Comparison of ENCODE assay signal across 8 cellular contexts in genomic region chr6:154675602-154676088, GRCh38. TPM values are rescaled to one million over a fixed set of nuclear protein-coding genes. Genes with fewer than 3 reads are reported as not detected.
DNase-seq lines count a peak whose midpoint lies in the region; ATAC-seq, FAIRE-seq and TF ChIP-seq lines count a peak whose summit lies in the region.

No MANE protein-coding gene starts in this region.

- peak; percentile 100 for ATAC-seq in HG02798 (IDR thresholded peaks at IDR 0.05; ENCODE audit: poor library complexity, unreplicated experiment)

- H3K27me3 Mint-ChIP-seq in activated naive CD4-positive, alpha-beta T cell treated with anti-CD3 and anti-CD28 coated beads, Interleukin-2, amount 10 ng/mL, durations not matched to agents 7 days and 5 days, result peaks cover 5% of the 10 kb centered on the region
- no peaks in the 10 kb centered on the region for H3K27me3 Mint-ChIP-seq in glutamatergic neuron (ENCODE audit: unreplicated experiment)

- H3K27ac ChIP-seq in SK-N-SH (ENCODE audit: low read depth in 2 of 2, low read length in 1 of 2), result no peak overlapping the region

- H3K9me3 ChIP-seq in SK-N-SH, result no peaks in the 10 kb centered on the region

- H3K4me1 ChIP-seq in SK-N-SH (ENCODE audit: control insufficient read depth in 1 of 2, insufficient read depth in 2 of 2, low read depth in 1 of 2, low read length in 1 of 2), result no peaks in the 10 kb centered on the region

- no peak overlapping the region for H3K4me2 ChIP-seq in SK-N-SH

- peak; percentile 98 for TF ChIP-seq CTCF in GM13976 (IDR thresholded peaks at IDR 0.05; ENCODE audit: borderline replicate concordance, control extremely low read depth, extremely low read depth, insufficient read depth, missing control alignments)
- TF ChIP-seq CTCF in SK-N-SH (IDR thresholded peaks at IDR 0.05), result peak; percentile 100
- peak; percentile 88 for TF ChIP-seq CTCF in glutamatergic neuron (IDR thresholded peaks at IDR 0.05; ENCODE audit: partially characterized antibody, unreplicated experiment)

- no peak overlapping the region for H3K4me3 Mint-ChIP-seq in activated naive CD4-positive, alpha-beta T cell treated with anti-CD3 and anti-CD28 coated beads, Interleukin-2, amount 10 ng/mL, durations not matched to agents 7 days and 5 days
- no peak overlapping the region for H3K4me3 Mint-ChIP-seq in glutamatergic neuron (ENCODE audit: unreplicated experiment)

- in situ Hi-C loops in GM13976 (cut with MboI; ENCODE audit: low sequenced_read_pairs, unreplicated experiment), result loop anchor here (10.0 to 25.0 kb wide), 3 partner anchors 129 to 499 kb away; no protein-coding TSS in a partner anchor

- peak; percentile 42 for FAIRE-seq in urothelium cell line (lab: Jason Lieb, UNC)

- intact Hi-C loops in posterior cingulate gyrus (cut with DNase I), result loop anchor here (1.0 to 10.0 kb wide), 4 partner anchors 57 to 497 kb away; partner anchors contain the start of gene SCAF8

- no peak overlapping the region for H3K9ac ChIP-seq in SK-N-SH

- no peaks in the 10 kb centered on the region for H3K4me1 Mint-ChIP-seq in activated naive CD4-positive, alpha-beta T cell treated with anti-CD3 and anti-CD28 coated beads, Interleukin-2, amount 10 ng/mL, durations not matched to agents 7 days and 5 days
- H3K4me1 Mint-ChIP-seq in glutamatergic neuron (ENCODE audit: low read depth, unreplicated experiment), result no peaks in the 10 kb centered on the region

- no peaks in the 10 kb centered on the region for H3K27me3 ChIP-seq in SK-N-SH (ENCODE audit: insufficient read depth)

- TF ChIP-seq RAD21 in SK-N-SH (IDR thresholded peaks at IDR 0.05; ENCODE audit: low read length), result peak; percentile 100

- POLR2A ChIA-PET in SK-N-SH (lab: Yijun Ruan, JAX), result interaction anchor here (0.7 kb wide), 1 partner anchor 104 kb away, joined by 3 read pairs; no protein-coding TSS in a partner anchor

- no peaks in the 10 kb centered on the region for H4K20me1 ChIP-seq in SK-N-SH (ENCODE audit: insufficient read depth)

- no peaks in the 10 kb centered on the region for H3K36me3 Mint-ChIP-seq in activated naive CD4-positive, alpha-beta T cell treated with anti-CD3 and anti-CD28 coated beads, Interleukin-2, amount 10 ng/mL, durations not matched to agents 7 days and 5 days
- H3K36me3 Mint-ChIP-seq in glutamatergic neuron (ENCODE audit: unreplicated experiment), result no peaks in the 10 kb centered on the region

- H2AFZ ChIP-seq in SK-N-SH (ENCODE audit: low read depth), result no peak overlapping the region

- no peaks in the 10 kb centered on the region for H3K9me3 Mint-ChIP-seq in activated naive CD4-positive, alpha-beta T cell treated with anti-CD3 and anti-CD28 coated beads, Interleukin-2, amount 10 ng/mL, durations not matched to agents 7 days and 5 days
- no peaks in the 10 kb centered on the region for H3K9me3 Mint-ChIP-seq in glutamatergic neuron (ENCODE audit: unreplicated experiment)

- peak in 1 of 2 experiments; percentile 52; a peak in 1 of 4 replicates for TF ChIP-seq EP300 in SK-N-SH (IDR thresholded peaks at IDR 0.05; ENCODE audit: borderline replicate concordance in 1 of 2, low read depth in 1 of 2, low read length in 1 of 2)

- DNase-seq in GM13976 (ENCODE audit: low spot score), result peak; percentile 88
- DNase-seq in NCI-H128 (lab: John Stamatoyannopoulos, UW; ENCODE audit: unreplicated experiment), result peak; percentile 78
- peak; percentile 86 for DNase-seq in SK-N-SH
- DNase-seq in activated naive CD4-positive, alpha-beta T cell treated with anti-CD3 and anti-CD28 coated beads, Interleukin-2, amount 10 ng/mL, durations not matched to agents 7 days and 5 days, result peak; percentile 93
- DNase-seq in glutamatergic neuron, result peak; percentile 85
- DNase-seq in posterior cingulate gyrus, result peak; percentile 69 to 98 (median 88)
- peak; percentile 89 for DNase-seq in urothelium cell line (ENCODE audit: low spot score)

- no peaks in the 10 kb centered on the region for H3K36me3 ChIP-seq in SK-N-SH (replicated peaks in 1 of 2; ENCODE audit: control insufficient read depth in 1 of 2, insufficient read depth in 2 of 2, low read length in 1 of 2)

- no peaks in the 10 kb centered on the region for H3K9me2 ChIP-seq in SK-N-SH

- H3K4me3 ChIP-seq in SK-N-SH (ENCODE audit: low read depth in 2 of 2, low read length in 1 of 2), result peak overlapping the region in 1 of 2 experiments; percentile 49; a peak in 1 of 4 replicates

- no peaks in the 10 kb centered on the region for H3K79me2 ChIP-seq in SK-N-SH (ENCODE audit: insufficient read depth)

- WGBS in SK-N-SH (ENCODE audit: low lambda C conversion rate), result 0% methylated on average over 4 of the region's 4 CpGs

- H3F3A ChIP-seq in SK-N-SH (replicated peaks; ENCODE audit: insufficient read depth), result no peaks in the 10 kb centered on the region

- no peak overlapping the region for H3K27ac Mint-ChIP-seq in activated naive CD4-positive, alpha-beta T cell treated with anti-CD3 and anti-CD28 coated beads, Interleukin-2, amount 10 ng/mL, durations not matched to agents 7 days and 5 days
- no peak overlapping the region for H3K27ac Mint-ChIP-seq in glutamatergic neuron (ENCODE audit: unreplicated experiment)

- CTCF ChIA-PET in SK-N-SH (lab: Yijun Ruan, JAX), result interaction anchor here (0.6 to 5.8 kb wide), 109 partner anchors 9 to 842 kb away, joined by 3 to 135 read pairs (median 4); no protein-coding TSS in a partner anchor
- CTCF ChIA-PET in activated naive CD4-positive, alpha-beta T cell treated with anti-CD3 and anti-CD28 coated beads, Interleukin-2, amount 10 ng/mL, durations not matched to agents 7 days and 5 days (lab: Charles Lee), result interaction anchor here (0.6 to 6.3 kb wide), 33 partner anchors 9 to 640 kb away, joined by 3 to 101 read pairs (median 3); no protein-coding TSS in a partner anchor

TF ChIP-seq in SK-N-SH, 30 proteins besides CTCF, POLR2A, EP300 and RAD21 (continues in another document):
- TF ChIP-seq MEF2A (IDR thresholded peaks at IDR 0.05; ENCODE audit: borderline replicate concordance, low read depth) (no peak), USF1 (IDR thresholded peaks at IDR 0.05; ENCODE audit: borderline replicate concordance, low read depth) (no peak), PBX3 (IDR thresholded peaks at IDR 0.05) (no peak), ELF1 (IDR thresholded peaks at IDR 0.05) (no peak), RCOR1 (IDR thresholded peaks at IDR 0.05; ENCODE audit: low read length) (no peak; the same call in 1 of the 2 replicates), NFIC (IDR thresholded peaks at IDR 0.05; ENCODE audit: borderline replicate concordance) (no peak), FOSL2 (IDR thresholded peaks at IDR 0.05; ENCODE audit: borderline replicate concordance, low read depth) (no peak), SIN3A (IDR thresholded peaks at IDR 0.05; ENCODE audit: borderline replicate concordance, low read depth, low read length) (0 out of 2 replicates have a peak, but pooled peaks have one; percentile 25), EZH2phosphoT487 (IDR thresholded peaks at IDR 0.05; ENCODE audit: borderline replicate concordance, low read depth) (no peak), NRF1 (IDR thresholded peaks at IDR 0.05; ENCODE audit: low read depth, low read length) (no peak), CHD2 (IDR thresholded peaks at IDR 0.05; ENCODE audit: low read length, partially characterized antibody) (peak; percentile 78), SMC3 (IDR thresholded peaks at IDR 0.05; ENCODE audit: low read depth, low read length) (peak; percentile 98), RFX5 (IDR thresholded peaks at IDR 0.05; ENCODE audit: low read length) (peak; percentile 78), MXI1 (IDR thresholded peaks at IDR 0.05; ENCODE audit: low read depth, low read length) (peak; percentile 39; the same call in 1 of the 2 replicates), FOXJ3 (CRISPR knock-in tag; IDR thresholded peaks at IDR 0.05) (no peak), FOXM1 (IDR thresholded peaks at IDR 0.05; ENCODE audit: low read depth) (no peak)
- TF ChIP-seq, protein P1, sequence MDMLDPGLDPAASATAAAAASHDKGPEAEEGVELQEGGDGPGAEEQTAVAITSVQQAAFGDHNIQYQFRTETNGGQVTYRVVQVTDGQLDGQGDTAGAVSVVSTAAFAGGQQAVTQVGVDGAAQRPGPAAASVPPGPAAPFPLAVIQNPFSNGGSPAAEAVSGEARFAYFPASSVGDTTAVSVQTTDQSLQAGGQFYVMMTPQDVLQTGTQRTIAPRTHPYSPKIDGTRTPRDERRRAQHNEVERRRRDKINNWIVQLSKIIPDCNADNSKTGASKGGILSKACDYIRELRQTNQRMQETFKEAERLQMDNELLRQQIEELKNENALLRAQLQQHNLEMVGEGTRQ (IDR thresholded peaks at IDR 0.05; ENCODE audit: borderline replicate concordance, low read depth, low read length), result no peak
- TF ChIP-seq, protein P2, sequence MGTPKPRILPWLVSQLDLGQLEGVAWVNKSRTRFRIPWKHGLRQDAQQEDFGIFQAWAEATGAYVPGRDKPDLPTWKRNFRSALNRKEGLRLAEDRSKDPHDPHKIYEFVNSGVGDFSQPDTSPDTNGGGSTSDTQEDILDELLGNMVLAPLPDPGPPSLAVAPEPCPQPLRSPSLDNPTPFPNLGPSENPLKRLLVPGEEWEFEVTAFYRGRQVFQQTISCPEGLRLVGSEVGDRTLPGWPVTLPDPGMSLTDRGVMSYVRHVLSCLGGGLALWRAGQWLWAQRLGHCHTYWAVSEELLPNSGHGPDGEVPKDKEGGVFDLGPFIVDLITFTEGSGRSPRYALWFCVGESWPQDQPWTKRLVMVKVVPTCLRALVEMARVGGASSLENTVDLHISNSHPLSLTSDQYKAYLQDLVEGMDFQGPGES (IDR thresholded peaks at IDR 0.05; ENCODE audit: low read depth, low read length), result no peak

RNA-seq across cellular contexts. Expression of gene SCAF8, which starts 57.6 kb away (rescaled TPM):
- polyA plus RNA-seq in SK-N-SH (2012; rRNA removed), result 11.0 and 12.4 TPM in 2 replicates
- polyA plus RNA-seq in SK-N-SH (2012; cell fraction: cytosol; rRNA removed), result 11.9 and 13.2 TPM in 2 replicates
- polyA plus RNA-seq in SK-N-SH (2012; cell fraction: nucleus; rRNA removed), result 12.2 and 20.8 TPM in 2 replicates
- 54.9 TPM for total RNA-seq in glutamatergic neuron (ENCODE audit: unreplicated experiment)
